ENCODE assay signal across 21 cellular contexts in the genomic region with DNA sequence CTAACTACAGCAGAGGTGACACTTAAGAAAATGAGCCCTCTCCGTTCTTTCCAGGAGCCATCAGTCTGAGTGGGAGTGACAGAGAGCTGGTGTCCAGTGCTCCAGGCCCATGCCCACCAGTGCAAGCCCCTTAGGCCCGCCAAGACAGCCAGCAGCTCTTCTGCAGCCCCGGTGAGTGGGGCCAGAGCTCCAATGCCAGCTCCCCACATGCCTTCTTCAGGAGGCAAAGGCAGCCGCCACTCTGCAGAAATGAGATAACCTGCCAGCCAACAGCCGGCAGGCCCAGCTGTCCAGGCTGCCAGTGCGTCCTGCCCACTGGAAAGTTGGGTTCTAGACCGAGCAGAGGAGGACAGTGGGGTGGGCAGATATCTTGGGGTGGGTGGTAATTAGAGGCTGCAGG. TPM values are rescaled to one million over a fixed set of nuclear protein-coding genes. Genes with fewer than 3 reads are reported as not detected.
DNase-seq lines count a peak whose midpoint lies in the region; ATAC-seq, FAIRE-seq and TF ChIP-seq lines count a peak whose summit lies in the region.
"Had no signal": no experiment of that assay in that cellular context is flagged by ENCODE, and none has a peak within 500 bp of the region (broad histone marks: within the 10 kb centered on the region; RNA-seq: fewer than 3 reads in every experiment).

No MANE protein-coding gene starts in this region.

- ATAC-seq in GM23338 (no peak), GM18907 (IDR thresholded peaks at IDR 0.05; ENCODE audit: unreplicated experiment) (no peak)
- ATAC-seq: A549, Right ventricle myocardium inferior had no signal

- peak overlapping the region; percentile 75; the same call in 1 of the 3 replicates for H3K4me3 Mint-ChIP-seq in GM23338

- H3K9me3 ChIP-seq in BLaER1, result no peaks in the 10 kb centered on the region
- H3K9me3 ChIP-seq: A549, SJSA1 had no signal

- H3K27ac Mint-ChIP-seq in GM23338, result no peak overlapping the region
- H3K27ac Mint-ChIP-seq: B cell; CD4-positive, CD25-positive, alpha-beta regulatory T cell had no signal

- H3K4me3 ChIP-seq in BLaER1 (no peak overlapping the region), GM23338 (peak overlapping the region; percentile 88; the same call in 1 of the 2 replicates)
- H3K4me3 ChIP-seq: A549, SJSA1 had no signal

- peaks cover 5% of the 10 kb centered on the region; the same call in 1 of the 3 replicates for H3K36me3 Mint-ChIP-seq in GM23338 (ENCODE audit: low read depth)
- H3K36me3 Mint-ChIP-seq: CD4-positive, CD25-positive, alpha-beta regulatory T cell had no signal

- peaks cover 74% of the 10 kb centered on the region for H3K4me1 Mint-ChIP-seq in GM23338

- H3K27me3 ChIP-seq in BLaER1, result peaks cover 46% of the 10 kb centered on the region
- H3K27me3 ChIP-seq in GM23338 (ENCODE audit: insufficient read depth), result peaks cover 42% of the 10 kb centered on the region

- H2AFZ ChIP-seq in GM23338, result no peak overlapping the region

- peaks cover 37% of the 10 kb centered on the region for H3K27me3 Mint-ChIP-seq in GM23338 (ENCODE audit: insufficient read depth, low read depth, poor library complexity)

- peaks cover 25% of the 10 kb centered on the region for H3F3A ChIP-seq in GM23338 (replicated peaks; ENCODE audit: low read depth)

- no peaks in the 10 kb centered on the region for H3K9me2 ChIP-seq in GM23338 (ENCODE audit: insufficient read depth)

- H4K20me1 ChIP-seq in BLaER1 (peaks cover 24% of the 10 kb centered on the region), GM23338 (replicated peaks; ENCODE audit: insufficient read depth) (no peaks in the 10 kb centered on the region)

- peak overlapping the region; percentile 96 for H3K4me2 ChIP-seq in BLaER1
- peak overlapping the region; percentile 95 for H3K4me2 ChIP-seq in GM23338
- H3K4me2 ChIP-seq: A549 had no signal

- TF ChIP-seq CTCF in GM23338 (conservative IDR thresholded peaks at IDR 0.05; ENCODE audit: low read depth in 2 of 2), result no peak
- no peak for TF ChIP-seq CTCF in GM10266 (IDR thresholded peaks at IDR 0.05; ENCODE audit: control insufficient read depth, insufficient read depth, low read depth, missing control alignments)

- H3K27ac ChIP-seq in BLaER1, result no peak overlapping the region
- no peak overlapping the region for H3K27ac ChIP-seq in GM23338 (ENCODE audit: low read depth)
- H3K27ac ChIP-seq: A549, SJSA1 had no signal

- DNase-seq in GM23338 (ENCODE audit: low spot score), result no peak
- DNase-seq in cerebellar cortex (ENCODE audit: low spot score), result peak; percentile 52
- peak; percentile 43 for DNase-seq in myocyte (ENCODE audit: low read depth)
- no peak for DNase-seq in GM10266 (ENCODE audit: extremely low spot score)
- no peak for DNase-seq in NCI-H1930 (lab: John Stamatoyannopoulos, UW)
- DNase-seq in HTR-8/SVneo (ENCODE audit: insufficient read length, low spot score), result no peak
- DNase-seq: CD4-positive, CD25-positive, alpha-beta regulatory T cell; COR-L47; EL; HCEC 1CT; KG1; NCI-H1092 treated with DMSO at 0.1 percent for 48 hours; NCI-H146; NCI-H2029 treated with DMSO at 0.1 percent for 48 hours had no signal

- no peak for FAIRE-seq in HTR-8/SVneo (lab: Jason Lieb, UNC)
- FAIRE-seq: A549 had no signal

- H3K4me1 ChIP-seq in BLaER1 (peaks cover 100% of the 10 kb centered on the region), GM23338 (ENCODE audit: insufficient read depth) (peaks cover 70% of the 10 kb centered on the region)

- H3K79me2 ChIP-seq in GM23338 (replicated peaks; ENCODE audit: insufficient read depth), result peaks cover 27% of the 10 kb centered on the region

- H3K36me3 ChIP-seq in BLaER1 (no peaks in the 10 kb centered on the region), GM23338 (ENCODE audit: insufficient read depth) (no peaks in the 10 kb centered on the region)
- H3K36me3 ChIP-seq: SJSA1 had no signal

- no peak overlapping the region for H3K9ac ChIP-seq in BLaER1

- no peaks in the 10 kb centered on the region for H3K9me3 Mint-ChIP-seq in GM23338

TF ChIP-seq in GM23338, 12 proteins besides CTCF, POLR2A, EP300 and RAD21 (continues in another document):
- TF ChIP-seq ZNF114 (CRISPR knock-in tag; IDR thresholded peaks at IDR 0.05) (no peak), EZH2 (IDR thresholded peaks at IDR 0.05; ENCODE audit: low read depth, unreplicated experiment) (no peak), POLR2AphosphoS5 (IDR thresholded peaks at IDR 0.05; ENCODE audit: low read depth) (no peak), ZNF331 (CRISPR knock-in tag; IDR thresholded peaks at IDR 0.05; ENCODE audit: low read depth) (no peak), NANOG (IDR thresholded peaks at IDR 0.05; ENCODE audit: borderline replicate concordance) (no peak), CREB1 (CRISPR knock-in tag; IDR thresholded peaks at IDR 0.05; ENCODE audit: low read depth) (no peak), EZH2phosphoT487 (IDR thresholded peaks at IDR 0.05; ENCODE audit: unreplicated experiment) (no peak)
- TF ChIP-seq, protein P1, sequence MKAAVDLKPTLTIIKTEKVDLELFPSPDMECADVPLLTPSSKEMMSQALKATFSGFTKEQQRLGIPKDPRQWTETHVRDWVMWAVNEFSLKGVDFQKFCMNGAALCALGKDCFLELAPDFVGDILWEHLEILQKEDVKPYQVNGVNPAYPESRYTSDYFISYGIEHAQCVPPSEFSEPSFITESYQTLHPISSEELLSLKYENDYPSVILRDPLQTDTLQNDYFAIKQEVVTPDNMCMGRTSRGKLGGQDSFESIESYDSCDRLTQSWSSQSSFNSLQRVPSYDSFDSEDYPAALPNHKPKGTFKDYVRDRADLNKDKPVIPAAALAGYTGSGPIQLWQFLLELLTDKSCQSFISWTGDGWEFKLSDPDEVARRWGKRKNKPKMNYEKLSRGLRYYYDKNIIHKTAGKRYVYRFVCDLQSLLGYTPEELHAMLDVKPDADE (IDR thresholded peaks at IDR 0.05), result no peak
- TF ChIP-seq, protein P2, sequence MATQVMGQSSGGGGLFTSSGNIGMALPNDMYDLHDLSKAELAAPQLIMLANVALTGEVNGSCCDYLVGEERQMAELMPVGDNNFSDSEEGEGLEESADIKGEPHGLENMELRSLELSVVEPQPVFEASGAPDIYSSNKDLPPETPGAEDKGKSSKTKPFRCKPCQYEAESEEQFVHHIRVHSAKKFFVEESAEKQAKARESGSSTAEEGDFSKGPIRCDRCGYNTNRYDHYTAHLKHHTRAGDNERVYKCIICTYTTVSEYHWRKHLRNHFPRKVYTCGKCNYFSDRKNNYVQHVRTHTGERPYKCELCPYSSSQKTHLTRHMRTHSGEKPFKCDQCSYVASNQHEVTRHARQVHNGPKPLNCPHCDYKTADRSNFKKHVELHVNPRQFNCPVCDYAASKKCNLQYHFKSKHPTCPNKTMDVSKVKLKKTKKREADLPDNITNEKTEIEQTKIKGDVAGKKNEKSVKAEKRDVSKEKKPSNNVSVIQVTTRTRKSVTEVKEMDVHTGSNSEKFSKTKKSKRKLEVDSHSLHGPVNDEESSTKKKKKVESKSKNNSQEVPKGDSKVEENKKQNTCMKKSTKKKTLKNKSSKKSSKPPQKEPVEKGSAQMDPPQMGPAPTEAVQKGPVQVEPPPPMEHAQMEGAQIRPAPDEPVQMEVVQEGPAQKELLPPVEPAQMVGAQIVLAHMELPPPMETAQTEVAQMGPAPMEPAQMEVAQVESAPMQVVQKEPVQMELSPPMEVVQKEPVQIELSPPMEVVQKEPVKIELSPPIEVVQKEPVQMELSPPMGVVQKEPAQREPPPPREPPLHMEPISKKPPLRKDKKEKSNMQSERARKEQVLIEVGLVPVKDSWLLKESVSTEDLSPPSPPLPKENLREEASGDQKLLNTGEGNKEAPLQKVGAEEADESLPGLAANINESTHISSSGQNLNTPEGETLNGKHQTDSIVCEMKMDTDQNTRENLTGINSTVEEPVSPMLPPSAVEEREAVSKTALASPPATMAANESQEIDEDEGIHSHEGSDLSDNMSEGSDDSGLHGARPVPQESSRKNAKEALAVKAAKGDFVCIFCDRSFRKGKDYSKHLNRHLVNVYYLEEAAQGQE (IDR thresholded peaks at IDR 0.05; ENCODE audit: unreplicated experiment), result no peak

RNA-seq across cellular contexts. Expression of gene GRM4, which starts 3.8 kb away (rescaled TPM):
- total RNA-seq in GM23338 (2014; rRNA removed; shearing (Covaris generic)), result 24.4 and 30.6 TPM in 2 replicates
- polyA plus RNA-seq in GM23338 (2016; fragmentation: Nextera tagmentation; extraction: Ambion mirVana), result 7.0 and 8.7 TPM in 2 replicates
- total RNA-seq in myocyte, result 0.19 and 0.26 TPM in 2 replicates
- polyA plus RNA-seq in myocyte (2012), result 0.24 TPM
- total RNA-seq: B cell; CD4-positive, CD25-positive, alpha-beta regulatory T cell; HT1080; Right ventricle myocardium inferior; SJSA1 had no signal
- polyA plus RNA-seq: CD4-positive, CD25-positive, alpha-beta regulatory T cell had no signal

Comparison
In these comparisons a context has a peak if more than half of its experiments do, and no peak if none do; other contexts are left out.
1. DNase-seq: peak in cerebellar cortex (single experiment) and myocyte (single experiment); none in GM23338 (single experiment), GM10266 (single experiment), NCI-H1930 (0 of 2) and HTR-8/SVneo (single experiment).
2. RNA of gene GRM4, which starts 3.8 kb away (total RNA-seq): 24.4 to 30.6 TPM in GM23338; 0.19 to 0.26 TPM in myocyte; every median in the first group is over 10 times any median in the second.